Comparison of ENCODE assay signal across 21 cellular contexts in genomic region chr2:217398101-217398500, GRCh38.
A peak's percentile ranks its signal among the peaks of the same experiment; 100 is the strongest.
DNase-seq lines count a peak whose midpoint lies in the region; ATAC-seq and TF ChIP-seq lines count a peak whose summit lies in the region.
"Had no signal": no experiment of that assay in that cellular context is flagged by ENCODE, and none has a peak within 500 bp of the region (broad histone marks: within the 10 kb centered on the region; RNA-seq: fewer than 3 reads in every experiment).

No MANE protein-coding gene starts in this region.

- H3K27me3 Mint-ChIP-seq in activated naive CD8-positive, alpha-beta T cell = no peaks in the 10 kb centered on the region
- H3K27me3 Mint-ChIP-seq in activated naive CD8-positive, alpha-beta T cell treated with anti-CD3 and anti-CD28 coated beads, Interleukin-2, amount 50 U/mL, for 24 hours = no peaks in the 10 kb centered on the region

- TF ChIP-seq CTCF in WERI-Rb-1 (IDR thresholded peaks at IDR 0.05; ENCODE audit: low read depth, low read length) = no peak

- ATAC-seq in activated naive CD8-positive, alpha-beta T cell treated with anti-CD3 and anti-CD28 coated beads, Interleukin-2, amount 50 U/mL, for 24 hours = no peak
- no peak for ATAC-seq in HG03432 (IDR thresholded peaks at IDR 0.05; ENCODE audit: unreplicated experiment)
- ATAC-seq: GM12878, K562 had no signal

- no peak overlapping the region for H4K91ac ChIP-seq in neuronal stem cell (ENCODE audit: low read depth, low read length, poor library complexity)

- no peak for DNase-seq in activated naive CD8-positive, alpha-beta T cell treated with anti-CD3 and anti-CD28 coated beads, Interleukin-2, amount 50 U/mL, for 24 hours
- peak; percentile 17 for DNase-seq in WERI-Rb-1
- no peak for DNase-seq in neuronal stem cell (ENCODE audit: low spot score)
- no peak for DNase-seq in NCI-H526 (lab: John Stamatoyannopoulos, UW)
- no peak for DNase-seq in DMS114 treated with DMSO at 0.1 percent for 48 hours (lab: John Stamatoyannopoulos, UW; ENCODE audit: unreplicated experiment)
- DNase-seq: 8988T; COR-L47; DND-41; MM.1S; NCI-H1048; NCI-H1417 treated with DMSO at 0.1 percent for 48 hours; NCI-H187; NK-92 treated with Interleukin-12 subunit alpha and Interleukin-12 subunit beta, amount 100 ng/mL, for 24 hours; SHP77 treated with DMSO at 0.1 percent for 48 hours had no signal

- H3K9me3 Mint-ChIP-seq in activated naive CD8-positive, alpha-beta T cell (ENCODE audit: low read depth) = no peaks in the 10 kb centered on the region
- peaks cover 1% of the 10 kb centered on the region for H3K9me3 Mint-ChIP-seq in activated naive CD8-positive, alpha-beta T cell treated with anti-CD3 and anti-CD28 coated beads, Interleukin-2, amount 50 U/mL, for 24 hours

- no peaks in the 10 kb centered on the region for H3K79me1 ChIP-seq in neuronal stem cell (ENCODE audit: low read depth, low read length)

- H3K27me3 ChIP-seq in WERI-Rb-1 (ENCODE audit: insufficient read depth, low read depth, severe bottlenecking) (no peaks in the 10 kb centered on the region), neuronal stem cell (ENCODE audit: control insufficient read depth in 3 of 3, insufficient read depth in 3 of 3, low read depth in 1 of 3, low read length in 3 of 3) (no peaks in the 10 kb centered on the region)

- peaks cover 17% of the 10 kb centered on the region for H3K4me1 Mint-ChIP-seq in activated naive CD8-positive, alpha-beta T cell (ENCODE audit: low read depth)
- peaks cover 25% of the 10 kb centered on the region for H3K4me1 Mint-ChIP-seq in activated naive CD8-positive, alpha-beta T cell treated with anti-CD3 and anti-CD28 coated beads, Interleukin-2, amount 50 U/mL, for 24 hours

- H3K9me3 ChIP-seq in WERI-Rb-1 (ENCODE audit: severe bottlenecking) = no peaks in the 10 kb centered on the region
- H3K9me3 ChIP-seq in neuronal stem cell (replicated peaks in 1 of 2; ENCODE audit: control insufficient read depth in 2 of 2, insufficient read depth in 1 of 2, low read depth in 1 of 2, low read length in 2 of 2) = no peaks in the 10 kb centered on the region

- no peak overlapping the region for H2AK5ac ChIP-seq in neuronal stem cell (ENCODE audit: low read depth, low read length)

- no peak overlapping the region for H3K14ac ChIP-seq in neuronal stem cell (ENCODE audit: low read length)

- H3K27ac ChIP-seq in WERI-Rb-1 (peak overlapping the region; percentile 65), neuronal stem cell (replicated peaks; ENCODE audit: low read length) (no peak overlapping the region)
- H3K27ac ChIP-seq: C4-2B, RWPE1, SK-N-MC had no signal

- H4K8ac ChIP-seq in neuronal stem cell (ENCODE audit: low read depth, low read length) = no peak overlapping the region

- no peaks in the 10 kb centered on the region for H3K36me3 Mint-ChIP-seq in activated naive CD8-positive, alpha-beta T cell
- H3K36me3 Mint-ChIP-seq in activated naive CD8-positive, alpha-beta T cell treated with anti-CD3 and anti-CD28 coated beads, Interleukin-2, amount 50 U/mL, for 24 hours (ENCODE audit: low read depth) = no peaks in the 10 kb centered on the region

- no CpG with 5 or more reads among the region's 7 CpGs for WGBS in neuronal stem cell (ENCODE audit: extremely low coverage in 2 of 2, insufficient read length in 2 of 2, insufficient replicate concordance in 1 of 2), 2 donors

- H3K36me3 ChIP-seq in WERI-Rb-1 = no peaks in the 10 kb centered on the region
- no peaks in the 10 kb centered on the region for H3K36me3 ChIP-seq in neuronal stem cell (replicated peaks in 1 of 2; ENCODE audit: control insufficient read depth in 2 of 2, insufficient read depth in 2 of 2, low read length in 2 of 2)

- peak overlapping the region; percentile 73 for H2AFZ ChIP-seq in neuronal stem cell (ENCODE audit: low read length)

- no peak overlapping the region for H3K9ac ChIP-seq in neuronal stem cell (ENCODE audit: low read depth, low read length, poor library complexity)

- H3K4me2 ChIP-seq in neuronal stem cell (ENCODE audit: insufficient read depth, low read length, poor library complexity, severe bottlenecking) = no peak overlapping the region

- no peak overlapping the region for H3K4ac ChIP-seq in neuronal stem cell (ENCODE audit: low read length)

- H2BK120ac ChIP-seq in neuronal stem cell (ENCODE audit: low read depth, low read length) = no peak overlapping the region

- H2BK5ac ChIP-seq in neuronal stem cell (ENCODE audit: low read length) = no peak overlapping the region

- no peak overlapping the region for H2BK15ac ChIP-seq in neuronal stem cell (ENCODE audit: low read length)

- no peak overlapping the region for H3K23ac ChIP-seq in neuronal stem cell (ENCODE audit: low read depth, low read length, poor library complexity)

- peaks cover 0 to 3% of the 10 kb centered on the region in 2 donors for H3K4me1 ChIP-seq in neuronal stem cell (ENCODE audit: control insufficient read depth in 2 of 2, insufficient read depth in 1 of 2, low read depth in 1 of 2, low read length in 2 of 2)

- no peak overlapping the region for H2BK12ac ChIP-seq in neuronal stem cell (ENCODE audit: low read length)

- no peak overlapping the region for H3K4me3 ChIP-seq in WERI-Rb-1 (ENCODE audit: low read depth, low read length)
- no peak overlapping the region for H3K4me3 ChIP-seq in neuronal stem cell (ENCODE audit: low read length in 2 of 2)
- H3K4me3 ChIP-seq: GM12878, K562, SK-N-MC had no signal

- no peak overlapping the region for H3K4me3 Mint-ChIP-seq in activated naive CD8-positive, alpha-beta T cell
- H3K4me3 Mint-ChIP-seq in activated naive CD8-positive, alpha-beta T cell treated with anti-CD3 and anti-CD28 coated beads, Interleukin-2, amount 50 U/mL, for 24 hours = no peak overlapping the region

- H3K18ac ChIP-seq in neuronal stem cell (ENCODE audit: low read length) = no peak overlapping the region

- peak overlapping the region; percentile 84 for H3K27ac Mint-ChIP-seq in activated naive CD8-positive, alpha-beta T cell
- H3K27ac Mint-ChIP-seq in activated naive CD8-positive, alpha-beta T cell treated with anti-CD3 and anti-CD28 coated beads, Interleukin-2, amount 50 U/mL, for 24 hours = no peak overlapping the region
